In genomic region chr6:135182120-135182992, GRCh38 we compare ENCODE assay signal across 8 cellular contexts.
DNase-seq lines count a peak whose midpoint lies in the region; ATAC-seq and TF ChIP-seq lines count a peak whose summit lies in the region.

No MANE protein-coding gene starts in this region.

- 0 out of 2 replicates have a peak, but pooled peaks cover 1% of the 10 kb centered on the region for H4K20me1 ChIP-seq in OCI-LY3 (ENCODE audit: insufficient read depth, low read length)

- H3K9ac ChIP-seq in OCI-LY3 (ENCODE audit: low read length): peak overlapping the region; percentile 91

- peak overlapping the region; percentile 92 for H3K4me2 ChIP-seq in OCI-LY3 (ENCODE audit: low read length)

- peak overlapping the region; percentile 100 for H3K27ac ChIP-seq in OCI-LY3 (ENCODE audit: low read length)
- no peak overlapping the region for H3K27ac ChIP-seq in iPS DF 6.9 (ENCODE audit: low read length)

- H3K9me3 ChIP-seq in OCI-LY3 (ENCODE audit: insufficient read depth, low read length) (no peaks in the 10 kb centered on the region), iPS DF 6.9 (ENCODE audit: control insufficient read depth, insufficient read depth, low read length) (no peaks in the 10 kb centered on the region)

- TF ChIP-seq CTCF in OCI-LY3 (IDR thresholded peaks at IDR 0.05; ENCODE audit: low read depth, low read length): no peak

- H2AFZ ChIP-seq in OCI-LY3 (ENCODE audit: low read depth, low read length): no peak overlapping the region

- peak; percentile 19 for ATAC-seq in HG03025 (IDR thresholded peaks at IDR 0.05; ENCODE audit: low FRiP score, unreplicated experiment)

- DNase-seq in NK-92 treated with Interleukin-12 subunit alpha and Interleukin-12 subunit beta, amount 100 ng/mL, for 24 hours (lab: John Stamatoyannopoulos, UW): peak; percentile 56
- no peak for DNase-seq in NK-92 (lab: John Stamatoyannopoulos, UW; ENCODE audit: unreplicated experiment)
- peak; percentile 59 for DNase-seq in activated naive CD4-positive, alpha-beta T cell treated with anti-CD3 and anti-CD28 coated beads, Interleukin-2, amount 50 U/mL, for 16 hours
- no peak for DNase-seq in iPS DF 6.9 (ENCODE audit: low read depth, low spot score)
- peak; percentile 23 to 35 for DNase-seq in stimulated activated CD4-positive, alpha-beta T cell treated with anti-CD3 and anti-CD28 coated beads, Interleukin-12 subunit alpha, Interleukin-12 subunit beta, amount 100 ng/mL, for 24 hours (ENCODE audit: low read depth in 2 of 2)
- no peak for DNase-seq in NOMO-1 (lab: John Stamatoyannopoulos, UW; ENCODE audit: unreplicated experiment in 2 of 2)

- peaks cover 46% of the 10 kb centered on the region for H3K79me2 ChIP-seq in OCI-LY3 (ENCODE audit: low read length)

- H3K4me3 ChIP-seq in OCI-LY3 (ENCODE audit: low read length): peak overlapping the region; percentile 90
- peak overlapping the region; percentile 75; the same call in 1 of the 2 replicates for H3K4me3 ChIP-seq in iPS DF 6.9 (ENCODE audit: low read length)

- H3K4me1 ChIP-seq in OCI-LY3 (ENCODE audit: low read length) (peaks cover 40% of the 10 kb centered on the region), iPS DF 6.9 (ENCODE audit: control insufficient read depth, insufficient read depth, low read length) (no peaks in the 10 kb centered on the region)

- no peaks in the 10 kb centered on the region for H3K27me3 ChIP-seq in OCI-LY3 (ENCODE audit: low read depth, low read length)
- H3K27me3 ChIP-seq in iPS DF 6.9 (ENCODE audit: control insufficient read depth, insufficient read depth, low read length): peaks cover 8% of the 10 kb centered on the region; the same call in 1 of the 2 replicates

- no CpG with 5 or more reads among the region's 77 CpGs for WGBS in iPS DF 6.9 (ENCODE audit: insufficient coverage, insufficient read length)

- H3K36me3 ChIP-seq in OCI-LY3 (replicated peaks; ENCODE audit: low read depth, low read length) (peaks cover 27% of the 10 kb centered on the region), iPS DF 6.9 (ENCODE audit: control insufficient read depth, insufficient read depth, low read length) (no peaks in the 10 kb centered on the region)

Comparison
In these comparisons a context has a peak if more than half of its experiments do, and no peak if none do; other contexts are left out.
1. DNase-seq: peak in NK-92 treated with Interleukin-12 subunit alpha and Interleukin-12 subunit beta, amount 100 ng/mL, for 24 hours (single experiment), activated naive CD4-positive, alpha-beta T cell treated with anti-CD3 and anti-CD28 coated beads, Interleukin-2, amount 50 U/mL, for 16 hours (single experiment) and stimulated activated CD4-positive, alpha-beta T cell treated with anti-CD3 and anti-CD28 coated beads, Interleukin-12 subunit alpha, Interleukin-12 subunit beta, amount 100 ng/mL, for 24 hours (2 of 2); none in NK-92 (single experiment), iPS DF 6.9 (single experiment) and NOMO-1 (0 of 2).